22 cellular contexts compared by ENCODE assay signal in the genomic region with DNA sequence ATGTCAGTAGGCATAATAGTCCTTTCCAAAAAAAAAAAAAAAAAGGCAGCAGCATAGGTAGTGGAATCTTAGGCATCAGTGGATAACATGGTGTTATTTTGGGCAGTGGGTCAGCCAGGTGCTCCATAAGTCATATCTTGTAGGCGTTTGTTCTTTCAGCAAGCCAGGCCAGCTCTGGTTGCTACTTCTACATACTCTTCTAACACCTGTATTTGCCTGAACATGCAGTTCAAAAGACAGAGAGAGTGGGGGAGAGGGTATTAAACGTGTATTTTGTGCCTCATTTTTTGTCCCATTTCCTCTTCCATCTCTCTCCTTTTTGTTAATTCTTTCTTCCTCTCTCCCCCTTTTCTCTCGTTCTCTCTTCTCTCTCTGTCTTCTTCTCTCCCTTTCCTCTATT.
DNase-seq lines count a peak whose midpoint lies in the region; ATAC-seq and TF ChIP-seq lines count a peak whose summit lies in the region.
"Had no signal": no experiment of that assay in that cellular context is flagged by ENCODE, and none has a peak within 500 bp of the region (broad histone marks: within the 10 kb centered on the region; RNA-seq: fewer than 3 reads in every experiment).

No MANE protein-coding gene starts in this region.

- H3K4me3 Mint-ChIP-seq in GM23338 (no peak overlapping the region), T-helper 17 cell (no peak overlapping the region)
- H3K4me3 Mint-ChIP-seq: CD4-positive, CD25-positive, alpha-beta regulatory T cell; IgD-negative memory B cell had no signal

- no peak overlapping the region for H3K4me3 ChIP-seq in GM23338
- H3K4me3 ChIP-seq in suprapubic skin, result no peak overlapping the region
- no peak overlapping the region for H3K4me3 ChIP-seq in Peyer's patch
- H3K4me3 ChIP-seq: BLaER1 had no signal

- H3K36me3 Mint-ChIP-seq in GM23338 (ENCODE audit: low read depth) (no peaks in the 10 kb centered on the region), T-helper 17 cell (ENCODE audit: low read depth) (no peaks in the 10 kb centered on the region)
- H3K36me3 Mint-ChIP-seq: CD4-positive, CD25-positive, alpha-beta regulatory T cell; IgD-negative memory B cell had no signal

- no peak overlapping the region for H3K27ac Mint-ChIP-seq in GM23338
- peak overlapping the region; percentile 12 for H3K27ac Mint-ChIP-seq in T-helper 17 cell
- H3K27ac Mint-ChIP-seq: CD4-positive, CD25-positive, alpha-beta regulatory T cell; IgD-negative memory B cell had no signal

- 49% methylated on average over 3 of the region's 3 CpGs for WGBS in suprapubic skin

- TF ChIP-seq POLR2A in suprapubic skin (IDR thresholded peaks at IDR 0.05) (no peak), Peyer's patch (IDR thresholded peaks at IDR 0.05) (no peak)

- no peaks in the 10 kb centered on the region for H3K9me3 ChIP-seq in T-helper 17 cell (ENCODE audit: control insufficient read depth, low read length, poor library complexity, severe bottlenecking)
- no peaks in the 10 kb centered on the region for H3K9me3 ChIP-seq in suprapubic skin
- H3K9me3 ChIP-seq in Peyer's patch, result no peaks in the 10 kb centered on the region
- H3K9me3 ChIP-seq: BLaER1, SK-N-SH had no signal

- H4K20me1 ChIP-seq in GM23338 (replicated peaks; ENCODE audit: insufficient read depth), result no peaks in the 10 kb centered on the region
- H4K20me1 ChIP-seq: BLaER1 had no signal

- no peaks in the 10 kb centered on the region for H3K9me2 ChIP-seq in GM23338 (ENCODE audit: insufficient read depth)
- H3K9me2 ChIP-seq: SK-N-SH had no signal

- H3F3A ChIP-seq in GM23338 (replicated peaks; ENCODE audit: low read depth), result no peaks in the 10 kb centered on the region

- no peak for DNase-seq in GM23338 (ENCODE audit: low spot score)
- DNase-seq in T-helper 17 cell, result no peak
- no peak for DNase-seq in epithelial cell of prostate (ENCODE audit: low read depth, low spot score)
- no peak for DNase-seq in suprapubic skin (ENCODE audit: low spot score in 2 of 2)
- no peak for DNase-seq in Peyer's patch
- no peak for DNase-seq in activated CD4-positive, alpha-beta T cell treated with anti-CD3 and anti-CD28 coated beads for 1 hour
- DNase-seq: CD4-positive, CD25-positive, alpha-beta regulatory T cell; GOT3; HCEC 1CT; NCI-H1048; NCI-H1417; NCI-H1694; NCI-H2029 treated with DMSO at 0.1 percent for 48 hours; NCI-H2227 treated with DMSO at 0.1 percent for 48 hours; NCI-H526 treated with DMSO at 0.1 percent for 48 hours; SIG-M5; SK-N-SH had no signal

- no peak for ATAC-seq in GM23338
- no peak for ATAC-seq in T-helper 17 cell
- no peak for ATAC-seq in HG03025 (IDR thresholded peaks at IDR 0.05; ENCODE audit: low FRiP score, unreplicated experiment)

- H3K27me3 Mint-ChIP-seq in GM23338 (ENCODE audit: insufficient read depth, low read depth, poor library complexity) (no peaks in the 10 kb centered on the region), T-helper 17 cell (no peaks in the 10 kb centered on the region)
- H3K27me3 Mint-ChIP-seq: CD4-positive, CD25-positive, alpha-beta regulatory T cell had no signal

- no peak overlapping the region for H3K4me2 ChIP-seq in GM23338
- H3K4me2 ChIP-seq: BLaER1, KMS-11, SK-N-SH had no signal

- TF ChIP-seq EP300 in suprapubic skin (IDR thresholded peaks at IDR 0.05), result no peak

- H3K27ac ChIP-seq in GM23338 (ENCODE audit: low read depth), result no peak overlapping the region
- H3K27ac ChIP-seq in epithelial cell of prostate, result peak overlapping the region; percentile 88
- peak overlapping the region; percentile 9 for H3K27ac ChIP-seq in suprapubic skin
- no peak overlapping the region for H3K27ac ChIP-seq in Peyer's patch
- H3K27ac ChIP-seq: BLaER1, HL-60, KMS-11 had no signal

- TF ChIP-seq CTCF in GM23338 (conservative IDR thresholded peaks at IDR 0.05; ENCODE audit: low read depth in 2 of 2) (no peak), suprapubic skin (IDR thresholded peaks at IDR 0.05) (no peak), Peyer's patch (IDR thresholded peaks at IDR 0.05) (no peak)

- H3K4me1 ChIP-seq in GM23338 (ENCODE audit: insufficient read depth), result no peaks in the 10 kb centered on the region
- peaks cover 8% of the 10 kb centered on the region for H3K4me1 ChIP-seq in suprapubic skin
- H3K4me1 ChIP-seq in Peyer's patch, result no peaks in the 10 kb centered on the region

- H3K4me1 Mint-ChIP-seq in GM23338 (peaks cover 3% of the 10 kb centered on the region; the same call in 1 of the 3 replicates), T-helper 17 cell (peaks cover 21% of the 10 kb centered on the region)

- H3K79me2 ChIP-seq in GM23338 (replicated peaks; ENCODE audit: insufficient read depth), result no peaks in the 10 kb centered on the region

- peak overlapping the region; percentile 16; the same call in 1 of the 2 replicates for H2AFZ ChIP-seq in GM23338

- H3K27me3 ChIP-seq in GM23338 (ENCODE audit: insufficient read depth), result no peaks in the 10 kb centered on the region
- no peaks in the 10 kb centered on the region for H3K27me3 ChIP-seq in suprapubic skin
- H3K27me3 ChIP-seq in Peyer's patch, result no peaks in the 10 kb centered on the region
- H3K27me3 ChIP-seq: BLaER1 had no signal

- no peaks in the 10 kb centered on the region for H3K9me3 Mint-ChIP-seq in GM23338
- H3K9me3 Mint-ChIP-seq: CD4-positive, CD25-positive, alpha-beta regulatory T cell; IgD-negative memory B cell had no signal

- H3K36me3 ChIP-seq in GM23338 (ENCODE audit: insufficient read depth) (no peaks in the 10 kb centered on the region), suprapubic skin (no peaks in the 10 kb centered on the region), Peyer's patch (no peaks in the 10 kb centered on the region)
- H3K36me3 ChIP-seq: BLaER1 had no signal

TF ChIP-seq in GM23338, 12 proteins besides CTCF, POLR2A, EP300 and RAD21 (continues in another document):
- TF ChIP-seq, protein P1, sequence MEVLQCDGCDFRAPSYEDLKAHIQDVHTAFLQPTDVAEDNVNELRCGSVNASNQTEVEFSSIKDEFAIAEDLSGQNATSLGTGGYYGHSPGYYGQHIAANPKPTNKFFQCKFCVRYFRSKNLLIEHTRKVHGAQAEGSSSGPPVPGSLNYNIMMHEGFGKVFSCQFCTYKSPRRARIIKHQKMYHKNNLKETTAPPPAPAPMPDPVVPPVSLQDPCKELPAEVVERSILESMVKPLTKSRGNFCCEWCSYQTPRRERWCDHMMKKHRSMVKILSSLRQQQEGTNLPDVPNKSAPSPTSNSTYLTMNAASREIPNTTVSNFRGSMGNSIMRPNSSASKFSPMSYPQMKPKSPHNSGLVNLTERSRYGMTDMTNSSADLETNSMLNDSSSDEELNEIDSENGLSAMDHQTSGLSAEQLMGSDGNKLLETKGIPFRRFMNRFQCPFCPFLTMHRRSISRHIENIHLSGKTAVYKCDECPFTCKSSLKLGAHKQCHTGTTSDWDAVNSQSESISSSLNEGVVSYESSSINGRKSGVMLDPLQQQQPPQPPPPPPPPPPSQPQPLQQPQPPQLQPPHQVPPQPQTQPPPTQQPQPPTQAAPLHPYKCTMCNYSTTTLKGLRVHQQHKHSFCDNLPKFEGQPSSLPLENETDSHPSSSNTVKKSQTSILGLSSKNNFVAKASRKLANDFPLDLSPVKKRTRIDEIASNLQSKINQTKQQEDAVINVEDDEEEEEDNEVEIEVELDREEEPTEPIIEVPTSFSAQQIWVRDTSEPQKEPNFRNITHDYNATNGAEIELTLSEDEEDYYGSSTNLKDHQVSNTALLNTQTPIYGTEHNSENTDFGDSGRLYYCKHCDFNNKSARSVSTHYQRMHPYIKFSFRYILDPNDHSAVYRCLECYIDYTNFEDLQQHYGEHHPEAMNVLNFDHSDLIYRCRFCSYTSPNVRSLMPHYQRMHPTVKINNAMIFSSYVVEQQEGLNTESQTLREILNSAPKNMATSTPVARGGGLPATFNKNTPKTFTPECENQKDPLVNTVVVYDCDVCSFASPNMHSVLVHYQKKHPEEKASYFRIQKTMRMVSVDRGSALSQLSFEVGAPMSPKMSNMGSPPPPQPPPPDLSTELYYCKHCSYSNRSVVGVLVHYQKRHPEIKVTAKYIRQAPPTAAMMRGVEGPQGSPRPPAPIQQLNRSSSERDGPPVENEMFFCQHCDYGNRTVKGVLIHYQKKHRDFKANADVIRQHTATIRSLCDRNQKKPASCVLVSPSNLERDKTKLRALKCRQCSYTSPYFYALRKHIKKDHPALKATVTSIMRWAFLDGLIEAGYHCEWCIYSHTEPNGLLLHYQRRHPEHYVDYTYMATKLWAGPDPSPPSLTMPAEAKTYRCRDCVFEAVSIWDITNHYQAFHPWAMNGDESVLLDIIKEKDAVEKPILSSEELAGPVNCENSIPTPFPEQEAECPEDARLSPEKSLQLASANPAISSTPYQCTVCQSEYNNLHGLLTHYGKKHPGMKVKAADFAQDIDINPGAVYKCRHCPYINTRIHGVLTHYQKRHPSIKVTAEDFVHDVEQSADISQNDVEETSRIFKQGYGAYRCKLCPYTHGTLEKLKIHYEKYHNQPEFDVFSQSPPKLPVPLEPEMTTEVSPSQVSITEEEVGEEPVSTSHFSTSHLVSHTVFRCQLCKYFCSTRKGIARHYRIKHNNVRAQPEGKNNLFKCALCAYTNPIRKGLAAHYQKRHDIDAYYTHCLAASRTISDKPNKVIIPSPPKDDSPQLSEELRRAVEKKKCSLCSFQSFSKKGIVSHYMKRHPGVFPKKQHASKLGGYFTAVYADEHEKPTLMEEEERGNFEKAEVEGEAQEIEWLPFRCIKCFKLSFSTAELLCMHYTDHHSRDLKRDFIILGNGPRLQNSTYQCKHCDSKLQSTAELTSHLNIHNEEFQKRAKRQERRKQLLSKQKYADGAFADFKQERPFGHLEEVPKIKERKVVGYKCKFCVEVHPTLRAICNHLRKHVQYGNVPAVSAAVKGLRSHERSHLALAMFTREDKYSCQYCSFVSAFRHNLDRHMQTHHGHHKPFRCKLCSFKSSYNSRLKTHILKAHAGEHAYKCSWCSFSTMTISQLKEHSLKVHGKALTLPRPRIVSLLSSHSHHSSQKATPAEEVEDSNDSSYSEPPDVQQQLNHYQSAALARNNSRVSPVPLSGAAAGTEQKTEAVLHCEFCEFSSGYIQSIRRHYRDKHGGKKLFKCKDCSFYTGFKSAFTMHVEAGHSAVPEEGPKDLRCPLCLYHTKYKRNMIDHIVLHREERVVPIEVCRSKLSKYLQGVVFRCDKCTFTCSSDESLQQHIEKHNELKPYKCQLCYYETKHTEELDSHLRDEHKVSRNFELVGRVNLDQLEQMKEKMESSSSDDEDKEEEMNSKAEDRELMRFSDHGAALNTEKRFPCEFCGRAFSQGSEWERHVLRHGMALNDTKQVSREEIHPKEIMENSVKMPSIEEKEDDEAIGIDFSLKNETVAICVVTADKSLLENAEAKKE (CRISPR knock-in tag; IDR thresholded peaks at IDR 0.05), result no peak
- TF ChIP-seq, protein P2, sequence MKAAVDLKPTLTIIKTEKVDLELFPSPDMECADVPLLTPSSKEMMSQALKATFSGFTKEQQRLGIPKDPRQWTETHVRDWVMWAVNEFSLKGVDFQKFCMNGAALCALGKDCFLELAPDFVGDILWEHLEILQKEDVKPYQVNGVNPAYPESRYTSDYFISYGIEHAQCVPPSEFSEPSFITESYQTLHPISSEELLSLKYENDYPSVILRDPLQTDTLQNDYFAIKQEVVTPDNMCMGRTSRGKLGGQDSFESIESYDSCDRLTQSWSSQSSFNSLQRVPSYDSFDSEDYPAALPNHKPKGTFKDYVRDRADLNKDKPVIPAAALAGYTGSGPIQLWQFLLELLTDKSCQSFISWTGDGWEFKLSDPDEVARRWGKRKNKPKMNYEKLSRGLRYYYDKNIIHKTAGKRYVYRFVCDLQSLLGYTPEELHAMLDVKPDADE (IDR thresholded peaks at IDR 0.05), result no peak
- no peak for TF ChIP-seq STAT1 (IDR thresholded peaks at IDR 0.05; ENCODE audit: unreplicated experiment)

Comparison
In these comparisons a context has a peak if more than half of its experiments do, and no peak if none do; other contexts are left out.
1. H3K27ac ChIP-seq: peak in epithelial cell of prostate (single experiment) and suprapubic skin (single experiment); none in GM23338 (single experiment) and Peyer's patch (0 of 4).